ENCODE assay signal across 8 cellular contexts in genomic region chr17:28405632-28406477, GRCh38. TPM values are rescaled to one million over a fixed set of nuclear protein-coding genes. Genes with fewer than 3 reads are reported as not detected.
DNase-seq lines count a peak whose midpoint lies in the region; ATAC-seq and TF ChIP-seq lines count a peak whose summit lies in the region.

TSS of gene SLC46A1 (minus strand) at chr17:28406212. CDS start at chr17:28406114, 98 bp downstream.

- H3K27me3 Mint-ChIP-seq in T-helper 1 cell treated with Interleukin-12 subunit alpha and Interleukin-12 subunit beta and Interleukin-4 antibody, amounts not matched to agents 30 μg/mL and 1 μg/mL, for 36 hours (ENCODE audit: low read depth): peaks cover 26% of the 10 kb centered on the region

- ATAC-seq in GM19397 (IDR thresholded peaks at IDR 0.05; ENCODE audit: unreplicated experiment): peak; percentile 65
- ATAC-seq in HG03378 (IDR thresholded peaks at IDR 0.05; ENCODE audit: unreplicated experiment): no peak

- peak within 1 kb of the TSS; percentile 15 for H3K27ac Mint-ChIP-seq in T-helper 1 cell treated with Interleukin-12 subunit alpha and Interleukin-12 subunit beta and Interleukin-4 antibody, amounts not matched to agents 30 μg/mL and 1 μg/mL, for 36 hours

- H3K27me3 ChIP-seq in BLaER1: no peaks in the 10 kb centered on the region; the same call in 1 of the 2 replicates
- no peaks in the 10 kb centered on the region for H3K27me3 ChIP-seq in mammary epithelial cell (ENCODE audit: insufficient read depth, low read length)

- peak within 1 kb of the TSS; percentile 68 for H3K4me3 Mint-ChIP-seq in T-helper 1 cell treated with Interleukin-12 subunit alpha and Interleukin-12 subunit beta and Interleukin-4 antibody, amounts not matched to agents 30 μg/mL and 1 μg/mL, for 36 hours

- no TSS peak for BruUV-seq in mammary epithelial cell (replicated peaks; lab: Mats Ljungman, UMichigan)

- no peak for TF ChIP-seq CTCF in mammary epithelial cell (conservative IDR thresholded peaks at IDR 0.05 in 1 of 2, IDR thresholded peaks at IDR 0.05 in 1 of 2; ENCODE audit: extremely low read depth in 1 of 2, insufficient read depth in 1 of 2, low read depth in 1 of 2, low read length in 2 of 2)

- H4K20me1 ChIP-seq in BLaER1: no peaks in the 10 kb centered on the region
- no peaks in the 10 kb centered on the region for H4K20me1 ChIP-seq in mammary epithelial cell (ENCODE audit: insufficient read depth, low read length)

- H3K36me3 Mint-ChIP-seq in T-helper 1 cell treated with Interleukin-12 subunit alpha and Interleukin-12 subunit beta and Interleukin-4 antibody, amounts not matched to agents 30 μg/mL and 1 μg/mL, for 36 hours (ENCODE audit: low read depth): no peaks in the 10 kb centered on the region

- CTCF ChIA-PET in mammary epithelial cell (lab: Charles Lee; ENCODE audit: low non-redundant PET): no interaction called here

- peak within 1 kb of the TSS; percentile 88 for H2AFZ ChIP-seq in mammary epithelial cell (ENCODE audit: low read depth, low read length)

- dilution Hi-C loops in mammary epithelial cell (cut with HindIII; ENCODE audit: low sequenced_read_pairs): no loop called here

- intact Hi-C loops in mammary epithelial cell (cut with micrococcal nuclease): loop anchor here (2.0 to 5.0 kb wide), 5 partner anchors 33 to 154 kb away; partner anchors contain the start of genes IFT20, POLDIP2 and TNFAIP1

- H3K4me2 ChIP-seq in BLaER1: peak within 1 kb of the TSS; percentile 89
- peak within 1 kb of the TSS; percentile 98 for H3K4me2 ChIP-seq in mammary epithelial cell (ENCODE audit: insufficient read depth, low read depth, low read length)

- H3K27ac ChIP-seq in BLaER1 (peak within 1 kb of the TSS; percentile 74), mammary epithelial cell (ENCODE audit: insufficient read depth, low read depth, low read length) (peak within 1 kb of the TSS; percentile 62)

- DNase-seq in Kasumi-1 (lab: John Stamatoyannopoulos, UW) (peak; percentile 7 to 31), mammary epithelial cell (peak; percentile 23), islet precursor cell (peak; percentile 83)
- DNase-seq in stimulated activated CD4-positive, alpha-beta T cell treated with anti-CD3 and anti-CD28 coated beads, Interleukin-12 subunit alpha, Interleukin-12 subunit beta, amount 100 ng/mL, for 48 hours (ENCODE audit: low read depth in 2 of 3, low spot score in 1 of 3): peak in 2 of 3 donors; percentile 55 to 56

- in situ Hi-C loops in mammary epithelial cell (cut with MboI; ENCODE audit: low sequenced_read_pairs in 2 of 2): no loop called here

- H3K9me3 Mint-ChIP-seq in T-helper 1 cell treated with Interleukin-12 subunit alpha and Interleukin-12 subunit beta and Interleukin-4 antibody, amounts not matched to agents 30 μg/mL and 1 μg/mL, for 36 hours: no peaks in the 10 kb centered on the region

- peak within 1 kb of the TSS; percentile 81 for H3K4me3 ChIP-seq in BLaER1
- peak within 1 kb of the TSS; percentile 49 to 73 (median 68) for H3K4me3 ChIP-seq in mammary epithelial cell (replicated peaks in 1 of 3; ENCODE audit: insufficient read depth in 1 of 3, low read depth in 2 of 3, low read length in 3 of 3)

- H3K4me1 Mint-ChIP-seq in T-helper 1 cell treated with Interleukin-12 subunit alpha and Interleukin-12 subunit beta and Interleukin-4 antibody, amounts not matched to agents 30 μg/mL and 1 μg/mL, for 36 hours (ENCODE audit: low read depth): peaks cover 8% of the 10 kb centered on the region

- no peaks in the 10 kb centered on the region for H3K36me3 ChIP-seq in BLaER1
- no peaks in the 10 kb centered on the region for H3K36me3 ChIP-seq in mammary epithelial cell (ENCODE audit: insufficient read depth, low read length)

- H3K9me3 ChIP-seq in BLaER1: no peaks in the 10 kb centered on the region
- no peaks in the 10 kb centered on the region for H3K9me3 ChIP-seq in mammary epithelial cell (replicated peaks; ENCODE audit: insufficient read depth, low read length)

- H3K4me1 ChIP-seq in BLaER1: peaks cover 28% of the 10 kb centered on the region
- H3K4me1 ChIP-seq in mammary epithelial cell (ENCODE audit: insufficient read depth, low read length): peaks cover 52% of the 10 kb centered on the region

- peak within 1 kb of the TSS; percentile 78 for H3K9ac ChIP-seq in BLaER1
- H3K9ac ChIP-seq in mammary epithelial cell (ENCODE audit: insufficient read depth, low read length): peak within 1 kb of the TSS; percentile 61

- 5% methylated on average over 16 of the region's 70 CpGs for WGBS in mammary epithelial cell (ENCODE audit: low coverage, missing lambda C conversion rate)

- peaks cover 14% of the 10 kb centered on the region for H3K79me2 ChIP-seq in mammary epithelial cell (ENCODE audit: insufficient read depth, low read length)

RNA-seq across cellular contexts. Expression of gene SLC46A1, which starts in this region (rescaled TPM):
- 10 to 100 TPM; 15.3 to 47.8 TPM for total RNA-seq in mammary epithelial cell
- polyA plus RNA-seq in mammary epithelial cell: 11.6 TPM
- polyA minus RNA-seq in mammary epithelial cell: 12.0 TPM

Comparison
In these comparisons a context has a peak if more than half of its experiments do, and no peak if none do; other contexts are left out.
1. DNase-seq: peak in every context shown above with its lines; median percentile 83 in islet precursor cell; 56 in stimulated activated CD4-positive, alpha-beta T cell treated with anti-CD3 and anti-CD28 coated beads, Interleukin-12 subunit alpha, Interleukin-12 subunit beta, amount 100 ng/mL, for 48 hours; 23 in mammary epithelial cell; 19 in Kasumi-1.